In the genomic region with DNA sequence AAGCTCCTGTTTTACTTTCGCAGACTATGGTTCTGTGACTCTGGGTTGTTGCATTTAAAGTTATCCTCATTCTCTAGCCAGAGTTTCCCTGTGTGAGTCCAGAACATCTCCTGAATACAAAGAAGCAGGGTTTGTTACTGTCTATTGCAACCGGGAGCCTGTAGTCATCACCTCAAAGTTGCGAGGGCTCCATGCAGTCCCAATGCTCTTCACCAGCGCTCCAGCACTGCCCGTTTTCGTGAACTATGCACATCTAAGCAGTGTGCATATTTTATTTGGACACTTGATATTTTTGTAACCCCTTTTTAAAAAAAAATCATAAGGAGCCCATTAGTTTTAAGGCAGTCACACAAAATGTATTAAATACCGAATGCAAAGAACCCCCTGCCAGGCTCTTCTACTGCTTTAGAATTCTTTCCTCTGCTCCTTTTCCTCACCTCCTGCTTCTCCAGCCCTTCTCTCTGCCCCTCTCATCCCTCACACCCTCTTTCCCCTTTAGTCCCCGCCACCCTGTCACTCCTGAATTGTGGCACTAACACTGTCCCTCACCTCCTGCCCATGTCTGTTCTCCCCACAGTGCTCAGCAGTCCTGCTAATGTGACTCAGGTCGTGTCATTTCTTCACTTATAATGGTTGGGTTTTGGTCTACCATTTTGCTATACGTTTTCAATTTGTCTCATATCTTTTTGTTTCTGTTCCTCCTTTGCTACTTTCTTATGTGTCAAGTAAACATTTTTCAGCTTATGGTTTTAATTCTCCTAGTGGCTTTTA, we compare ENCODE assay signal across 9 cellular contexts. TPM values are rescaled to one million over a fixed set of nuclear protein-coding genes. Genes with fewer than 3 reads are reported as not detected.
A peak's percentile ranks its signal among the peaks of the same experiment; 100 is the strongest.
DNase-seq lines count a peak whose midpoint lies in the region; ATAC-seq and TF ChIP-seq lines count a peak whose summit lies in the region.
"Had no signal": no experiment of that assay in that cellular context is flagged by ENCODE, and none has a peak within 500 bp of the region (broad histone marks: within the 10 kb centered on the region; RNA-seq: fewer than 3 reads in every experiment).

No MANE protein-coding gene starts in this region.

- H3K36me3 ChIP-seq in heart right ventricle (peaks cover 0 to 29% (median 0%) of the 10 kb centered on the region in 9 donors), upper lobe of left lung (peaks cover 0 to 31% (median 6%) of the 10 kb centered on the region in 4 donors)

- peaks cover 49% of the 10 kb centered on the region for H3K4me1 Mint-ChIP-seq in activated naive CD8-positive, alpha-beta T cell (ENCODE audit: low read depth)
- peaks cover 6% of the 10 kb centered on the region for H3K4me1 Mint-ChIP-seq in mesothelial cell of epicardium

- no peaks in the 10 kb centered on the region for H3K27me3 Mint-ChIP-seq in activated naive CD8-positive, alpha-beta T cell
- H3K27me3 Mint-ChIP-seq in mesothelial cell of epicardium (ENCODE audit: low read depth), result peaks cover 74% of the 10 kb centered on the region

- ATAC-seq in heart right ventricle (peak in 5 of 8 donors; percentile 22 to 48 (median 38)), upper lobe of left lung (ENCODE audit: low FRiP score in 2 of 2) (no peak)

- intact Hi-C loops in heart right ventricle (cut with DNase I) (loop anchor here in 7 of 10 donors (2.0 to 10.0 kb wide), 7 partner anchors 71 to 138 kb away; a partner anchor contains a TSS), cardiac septum (cut with DNase I) (loop anchor here (5.0 kb wide), 1 partner anchor 84 kb away; a partner anchor contains a TSS)

- peak overlapping the region; percentile 98 for H3K27ac Mint-ChIP-seq in activated naive CD8-positive, alpha-beta T cell
- H3K27ac Mint-ChIP-seq in mesothelial cell of epicardium, result peak overlapping the region; percentile 23

- H3K27me3 ChIP-seq in heart right ventricle (peaks cover 0 to 5% (median 0%) of the 10 kb centered on the region in 7 donors), upper lobe of left lung (no peaks in the 10 kb centered on the region)

- in situ Hi-C loops in GM13976 (cut with MboI; ENCODE audit: low sequenced_read_pairs, unreplicated experiment), result no loop called here

- no peaks in the 10 kb centered on the region for H3K9me3 Mint-ChIP-seq in activated naive CD8-positive, alpha-beta T cell (ENCODE audit: low read depth)
- H3K9me3 Mint-ChIP-seq in mesothelial cell of epicardium, result no peaks in the 10 kb centered on the region

- H3K4me1 ChIP-seq in heart right ventricle (peaks cover 0 to 25% (median 7%) of the 10 kb centered on the region in 9 donors), upper lobe of left lung (peaks cover 0 to 20% (median 9%) of the 10 kb centered on the region in 4 donors)

- no peaks in the 10 kb centered on the region for H3K9me3 ChIP-seq in heart right ventricle
- no peaks in the 10 kb centered on the region for H3K9me3 ChIP-seq in upper lobe of left lung

- peak overlapping the region; percentile 95 for H3K4me3 Mint-ChIP-seq in activated naive CD8-positive, alpha-beta T cell
- H3K4me3 Mint-ChIP-seq in mesothelial cell of epicardium, result peak overlapping the region; percentile 74

- H3K36me3 Mint-ChIP-seq in activated naive CD8-positive, alpha-beta T cell, result peaks cover 11% of the 10 kb centered on the region
- H3K36me3 Mint-ChIP-seq in mesothelial cell of epicardium, result peaks cover 8% of the 10 kb centered on the region

- H3K4me3 ChIP-seq in heart right ventricle, result peak overlapping the region in 9 of 10 donors; percentile 31 to 97 (median 82)
- peak overlapping the region in 3 of 4 donors; percentile 48 to 72 (median 70) for H3K4me3 ChIP-seq in upper lobe of left lung

- TF ChIP-seq EP300 in upper lobe of left lung (IDR thresholded peaks at IDR 0.05), result no peak

- H3K27ac ChIP-seq in heart right ventricle, result peak overlapping the region; percentile 72 to 100 (median 98)
- H3K27ac ChIP-seq in upper lobe of left lung, result peak overlapping the region; percentile 91 to 100 (median 98)

- 39 to 46% methylated on average over 10 of the region's 10 CpGs for WGBS in heart right ventricle, 2 donors
- WGBS in upper lobe of left lung, 2 donors, result 28 to 45% methylated on average over 10 of the region's 10 CpGs

- TF ChIP-seq CTCF in heart right ventricle (IDR thresholded peaks at IDR 0.05) (no peak), mesothelial cell of epicardium (IDR thresholded peaks at IDR 0.05; ENCODE audit: unreplicated experiment) (no peak), upper lobe of left lung (IDR thresholded peaks at IDR 0.05) (no peak), GM13976 (IDR thresholded peaks at IDR 0.05; ENCODE audit: borderline replicate concordance, control extremely low read depth, extremely low read depth, insufficient read depth, missing control alignments) (no peak)

- TF ChIP-seq POLR2A in upper lobe of left lung (IDR thresholded peaks at IDR 0.05), result no peak

- DNase-seq in heart right ventricle, result no peak
- no peak for DNase-seq in cardiac septum (ENCODE audit: low spot score)
- DNase-seq in mesothelial cell of epicardium (ENCODE audit: low spot score in 2 of 2, unreplicated experiment in 2 of 2), result no peak
- DNase-seq in upper lobe of left lung, result peak in 1 of 2 donors; percentile 57
- no peak for DNase-seq in GM13976 (ENCODE audit: low spot score)
- no peak for DNase-seq in NCI-H1436 treated with DMSO at 0.1 percent for 48 hours (lab: John Stamatoyannopoulos, UW)
- no peak for DNase-seq in Kasumi-1 (lab: John Stamatoyannopoulos, UW)
- DNase-seq: cerebellar nuclear complex had no signal

RNA-seq across cellular contexts. Expression of a gene that starts 1.1 kb away (rescaled TPM):
- 1,000 to 10,000 TPM in 1 of 10 donors, 100 to 1,000 TPM in 9; 121 to 1,262 (median 232) TPM for total RNA-seq in heart right ventricle
- polyA plus RNA-seq in heart right ventricle, result 100 to 1,000 TPM; 193 to 266 TPM
- 237 TPM for total RNA-seq in cardiac septum
- 121 to 132 TPM (median 125 TPM) in 3 replicates for total RNA-seq in mesothelial cell of epicardium
- 1,000 to 10,000 TPM in 3 of 6 donors, 100 to 1,000 TPM in 3; 752 to 1,434 (median 1,132) TPM for total RNA-seq in upper lobe of left lung

Comparison
In these comparisons a context has a peak if more than half of its experiments do, and no peak if none do; other contexts are left out.
1. ATAC-seq: peak in heart right ventricle (5 of 8); none in upper lobe of left lung (0 of 2).